In the genomic region with DNA sequence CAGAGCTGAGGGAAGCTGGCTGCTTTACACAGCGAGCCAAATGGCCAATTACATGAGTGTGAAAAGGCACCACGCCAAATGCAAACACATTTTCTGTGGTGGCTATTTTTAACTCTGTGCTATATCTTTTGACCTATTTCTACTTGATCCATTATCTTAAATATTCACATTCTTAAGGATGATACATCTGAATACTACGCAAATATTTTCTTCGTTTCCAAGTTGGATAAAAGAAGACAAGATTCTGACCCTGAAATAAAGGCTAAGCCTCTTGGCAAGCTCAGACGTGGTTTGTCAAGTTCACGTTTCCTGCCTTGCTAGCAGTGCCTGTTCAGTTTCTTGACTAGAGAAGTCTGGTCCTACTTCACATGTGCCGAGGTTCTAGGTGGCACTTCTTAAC, we compare ENCODE assay signal across 22 cellular contexts.
DNase-seq lines count a peak whose midpoint lies in the region; ATAC-seq and TF ChIP-seq lines count a peak whose summit lies in the region.
"Had no signal": no experiment of that assay in that cellular context is flagged by ENCODE, and none has a peak within 500 bp of the region (broad histone marks: within the 10 kb centered on the region; RNA-seq: fewer than 3 reads in every experiment).

No MANE protein-coding gene starts in this region.

- peaks cover 4% of the 10 kb centered on the region; the same call in 1 of the 2 replicates for H3F3A ChIP-seq in PC-9 (ENCODE audit: insufficient read depth, low read depth)

- no TSS peak for BruUV-seq in PC-9 (replicated peaks; lab: Mats Ljungman, UMichigan)
- no TSS peak for BruUV-seq in OCI-LY7 (replicated peaks; lab: Mats Ljungman, UMichigan)

- H3K79me2 ChIP-seq in PC-9 (ENCODE audit: low read depth) (no peaks in the 10 kb centered on the region), fibroblast of lung (ENCODE audit: control insufficient read depth, insufficient read depth, low read length) (no peaks in the 10 kb centered on the region), OCI-LY7 (ENCODE audit: insufficient read depth, low read depth, low read length) (no peaks in the 10 kb centered on the region)
- H3K79me2 ChIP-seq: parathyroid adenoma had no signal

- H3K9me3 ChIP-seq in PC-9 (ENCODE audit: insufficient read depth, low read depth) (peaks cover 12% of the 10 kb centered on the region; the same call in 1 of the 2 replicates), fibroblast of lung (ENCODE audit: control insufficient read depth, insufficient read depth, low read depth, low read length) (no peaks in the 10 kb centered on the region), OCI-LY7 (ENCODE audit: low read length) (no peaks in the 10 kb centered on the region)
- H3K9me3 ChIP-seq: transverse colon had no signal

- CTCF ChIA-PET in PC-9 (lab: Charles Lee) (no interaction called here), HEK293T (lab: Yijun Ruan, JAX) (no interaction called here), OCI-LY7 (lab: Charles Lee; ENCODE audit: unreplicated experiment) (no interaction called here)

- H3K9ac ChIP-seq in fibroblast of lung (ENCODE audit: insufficient read depth, low read length): no peak overlapping the region
- H3K9ac ChIP-seq: parathyroid adenoma had no signal

- no peak overlapping the region for H3K27ac ChIP-seq in PC-9
- peak overlapping the region; percentile 18 for H3K27ac ChIP-seq in fibroblast of lung (ENCODE audit: insufficient read depth, low read length)
- no peak overlapping the region for H3K27ac ChIP-seq in OCI-LY7 (ENCODE audit: low read depth, low read length, poor library complexity, severe bottlenecking)
- H3K27ac ChIP-seq: parathyroid adenoma, transverse colon had no signal

- ATAC-seq in left lobe of liver: no peak
- ATAC-seq: activated CD8-positive, alpha-beta memory T cell treated with anti-CD3 and anti-CD28 coated beads, Interleukin-2, amount 10 ng/mL, durations not matched to agents 7 days and 5 days had no signal

- H3K9me2 ChIP-seq in PC-9 (ENCODE audit: insufficient read depth) (no peaks in the 10 kb centered on the region), OCI-LY7 (ENCODE audit: insufficient read depth, low read length) (no peaks in the 10 kb centered on the region)

- H2AFZ ChIP-seq in PC-9 (no peak overlapping the region), fibroblast of lung (ENCODE audit: low read length) (no peak overlapping the region), OCI-LY7 (ENCODE audit: low read length) (no peak overlapping the region)
- H2AFZ ChIP-seq: parathyroid adenoma had no signal

- POLR2A ChIA-PET in PC-9 (lab: Charles Lee; ENCODE audit: unreplicated experiment) (interaction anchor here (0.6 to 0.7 kb wide), 3 partner anchors 9 to 410 kb away, joined by 4 to 7 read pairs (median 5); no protein-coding TSS in a partner anchor), HEK293T (lab: Yijun Ruan, JAX) (no interaction called here), OCI-LY7 (lab: Charles Lee) (no interaction called here)

- H3K27me3 ChIP-seq in PC-9 (ENCODE audit: insufficient read depth, low read depth): no peaks in the 10 kb centered on the region
- no peaks in the 10 kb centered on the region for H3K27me3 ChIP-seq in fibroblast of lung (ENCODE audit: control insufficient read depth, insufficient read depth, low read length)
- H3K27me3 ChIP-seq: transverse colon had no signal

- H4K20me1 ChIP-seq in PC-9 (ENCODE audit: insufficient read depth): no peaks in the 10 kb centered on the region
- H4K20me1 ChIP-seq in fibroblast of lung (ENCODE audit: control insufficient read depth, extremely low read depth, insufficient read depth, low read length): no peaks in the 10 kb centered on the region
- no peaks in the 10 kb centered on the region; the same call in 1 of the 2 replicates for H4K20me1 ChIP-seq in OCI-LY7 (ENCODE audit: insufficient read depth, low read length)

- no peak overlapping the region for H3K4me3 ChIP-seq in PC-9
- no peak overlapping the region for H3K4me3 ChIP-seq in fibroblast of lung (replicated peaks in 1 of 4; ENCODE audit: control extremely low read depth in 1 of 4, insufficient read depth in 1 of 4, low read depth in 3 of 4, low read length in 4 of 4)
- H3K4me3 ChIP-seq in OCI-LY7 (ENCODE audit: low read depth, low read length, poor library complexity, severe bottlenecking): no peak overlapping the region
- H3K4me3 ChIP-seq: transverse colon had no signal

- peaks cover 16% of the 10 kb centered on the region for H3K4me1 ChIP-seq in PC-9 (replicated peaks; ENCODE audit: insufficient read depth)
- no peaks in the 10 kb centered on the region for H3K4me1 ChIP-seq in fibroblast of lung (ENCODE audit: control insufficient read depth, extremely low read depth, insufficient read depth, low read length)
- H3K4me1 ChIP-seq in OCI-LY7 (ENCODE audit: insufficient read depth, low read length, poor library complexity, severe bottlenecking): no peaks in the 10 kb centered on the region
- H3K4me1 ChIP-seq: parathyroid adenoma, transverse colon had no signal

- DNase-seq in ELR (ENCODE audit: low read depth) (peak; percentile 56), PC-9 (peak; percentile 41 to 64), fibroblast of lung (ENCODE audit: low read depth in 2 of 2) (peak; percentile 78 to 89), non-pigmented ciliary epithelial cell (ENCODE audit: low read depth) (peak; percentile 40), HEK293T (ENCODE audit: extremely low spot score) (no peak), OCI-LY7 (ENCODE audit: low spot score) (no peak), putamen (ENCODE audit: low spot score) (no peak), left lobe of liver (ENCODE audit: low spot score) (no peak)
- DNase-seq: activated CD4-positive, CD25-positive, alpha-beta regulatory T cell treated with anti-CD3 and anti-CD28 coated beads, Interleukin-2, amount 50 U/mL, for 72 hours; activated CD8-positive, alpha-beta memory T cell treated with anti-CD3 and anti-CD28 coated beads, Interleukin-2, amount 10 ng/mL, durations not matched to agents 7 days and 5 days; activated effector memory CD4-positive, alpha-beta T cell treated with anti-CD3 and anti-CD28 coated beads, Interleukin-2, amount 50 U/mL, for 16 hours; aorta; erythroblast; hypothalamus; Kasumi-1; left cardiac atrium; NCI-H146; NCI-H345; small intestine; T-helper 9 cell; transverse colon had no signal

- TF ChIP-seq CTCF in PC-9 (conservative IDR thresholded peaks at IDR 0.05) (no peak), fibroblast of lung (conservative IDR thresholded peaks at IDR 0.05 in 1 of 2, IDR thresholded peaks at IDR 0.05 in 1 of 2; ENCODE audit: low read depth in 1 of 2, low read length in 2 of 2) (no peak), OCI-LY7 (conservative IDR thresholded peaks at IDR 0.05; ENCODE audit: low read length) (no peak)

- intact Hi-C loops in PC-9 (cut with micrococcal nuclease; ENCODE audit: unreplicated experiment) (loop anchor here (1.0 kb wide), 1 partner anchor 38 kb away; no protein-coding TSS in a partner anchor), OCI-LY7 (cut with micrococcal nuclease; ENCODE audit: unreplicated experiment) (no loop called here)

- H3K36me3 ChIP-seq in PC-9 (ENCODE audit: low read depth) (no peaks in the 10 kb centered on the region), fibroblast of lung (ENCODE audit: control insufficient read depth, insufficient read depth, low read length) (no peaks in the 10 kb centered on the region), OCI-LY7 (ENCODE audit: insufficient read depth, low read length) (no peaks in the 10 kb centered on the region)
- H3K36me3 ChIP-seq: transverse colon had no signal

- H3K4me2 ChIP-seq in PC-9 (no peak overlapping the region), fibroblast of lung (ENCODE audit: extremely low read depth, insufficient read depth, low read length) (peak overlapping the region; percentile 25), OCI-LY7 (ENCODE audit: low read length) (no peak overlapping the region)

TF ChIP-seq in HEK293T, 16 proteins besides CTCF, POLR2A, EP300 and RAD21:
- TF ChIP-seq FOXK2 (IDR thresholded peaks at IDR 0.05) (no peak), SP1 (IDR thresholded peaks at IDR 0.05) (no peak)

Comparison
In these comparisons a context has a peak if more than half of its experiments do, and no peak if none do; other contexts are left out.
1. DNase-seq: peak in ELR (single experiment), PC-9 (2 of 2), fibroblast of lung (2 of 2) and non-pigmented ciliary epithelial cell (single experiment); none in HEK293T (single experiment), OCI-LY7 (single experiment), putamen (single experiment) and left lobe of liver (single experiment).